8 cellular contexts compared by ENCODE assay signal in the genomic region with DNA sequence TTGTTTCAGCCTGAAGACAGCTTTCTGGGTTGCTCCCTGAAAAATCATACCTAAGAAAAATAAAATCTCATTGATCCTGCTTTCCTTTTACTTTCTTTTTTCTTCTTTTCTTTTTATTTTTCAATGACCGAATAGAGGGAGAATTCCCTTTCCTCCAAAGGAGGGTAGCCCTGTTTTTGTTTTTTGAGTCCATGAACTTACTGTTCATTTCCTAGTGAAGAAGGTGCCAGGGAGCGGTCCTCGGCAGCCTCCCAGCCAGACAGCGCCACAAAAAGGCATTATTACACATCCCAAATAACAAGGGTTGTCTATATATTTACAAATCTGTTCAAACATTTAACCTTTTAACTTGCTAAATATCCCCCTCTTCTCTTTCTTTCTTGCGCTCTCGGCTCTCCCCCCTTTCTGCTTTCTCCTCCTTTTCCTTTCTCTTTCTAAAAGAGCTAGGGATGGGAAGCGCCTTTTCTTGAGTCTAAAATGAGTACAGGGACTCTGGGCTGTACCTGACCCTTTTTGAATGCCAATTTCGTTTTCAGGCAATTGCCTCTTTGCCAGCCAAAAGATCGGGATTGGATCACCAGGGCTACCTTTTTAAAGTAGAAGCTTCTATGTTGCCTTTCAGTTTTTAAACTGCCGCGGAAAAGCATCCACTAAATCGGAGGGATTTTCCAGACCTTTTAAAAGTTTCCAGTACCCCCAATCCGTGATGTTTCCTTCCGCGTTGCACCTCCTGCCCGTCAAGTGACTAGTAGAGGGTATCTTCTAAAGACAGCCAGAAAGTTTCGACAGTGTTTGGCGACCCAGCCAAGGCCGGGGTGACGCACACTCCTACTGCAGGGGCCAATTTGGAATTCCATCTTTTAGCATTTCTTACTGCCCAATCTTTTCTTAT.
DNase-seq lines count a peak whose midpoint lies in the region; ATAC-seq and TF ChIP-seq lines count a peak whose summit lies in the region.

No MANE protein-coding gene starts in this region.

- intact Hi-C loops in adrenal gland (cut with DNase I), result loop anchor here in 1 of 2 donors (5.0 kb wide), 1 partner anchor 534 kb away; no protein-coding TSS in a partner anchor

- TF ChIP-seq POLR2A in adrenal gland (IDR thresholded peaks at IDR 0.05), result peak in 1 of 2 donors; percentile 46

- POLR2A ChIA-PET in RWPE1 (lab: Yijun Ruan, JAX; ENCODE audit: low non-redundant PET), result no interaction called here

- TF ChIP-seq CTCF in adrenal gland (IDR thresholded peaks at IDR 0.05), result no peak
- no peak for TF ChIP-seq CTCF in hepatocyte (IDR thresholded peaks at IDR 0.05; ENCODE audit: poor library complexity)
- no peak for TF ChIP-seq CTCF in RWPE1 (conservative IDR thresholded peaks at IDR 0.05; ENCODE audit: low read depth)

- no peaks in the 10 kb centered on the region for H3K79me2 ChIP-seq in hepatocyte

- H3K4me3 ChIP-seq in GM08714 (ENCODE audit: low read length) (peak overlapping the region; percentile 49; the same call in 1 of the 2 replicates), adrenal gland (peak overlapping the region; percentile 19 to 61 (median 32)), hepatocyte (no peak overlapping the region), skeletal muscle cell (ENCODE audit: low read depth, low read length) (peak overlapping the region; percentile 40)

- H3K9me2 ChIP-seq in hepatocyte (replicated peaks; ENCODE audit: insufficient read depth), result no peaks in the 10 kb centered on the region

- no peak overlapping the region for H2AFZ ChIP-seq in hepatocyte

- H3K27me3 ChIP-seq in adrenal gland (no peaks in the 10 kb centered on the region), hepatocyte (peaks cover 73% of the 10 kb centered on the region)

- DNase-seq in adrenal gland (peak; percentile 25 to 62 (median 54)), hepatocyte (ENCODE audit: low spot score) (no peak), skeletal muscle cell (ENCODE audit: low read depth) (no peak), NOMO-1 treated with dmso at 0.1 percent for 144 hours (lab: John Stamatoyannopoulos, UW; ENCODE audit: unreplicated experiment) (no peak), RWPE1 (ENCODE audit: low spot score) (no peak), NCI-H146 (lab: John Stamatoyannopoulos, UW) (no peak)

- H3K36me3 ChIP-seq in adrenal gland (replicated peaks in 1 of 2) (no peaks in the 10 kb centered on the region), hepatocyte (replicated peaks; ENCODE audit: insufficient read depth, low read depth) (no peaks in the 10 kb centered on the region)

- peak overlapping the region; percentile 76 for H3K4me2 ChIP-seq in hepatocyte

- H3K4me1 ChIP-seq in adrenal gland (replicated peaks in 1 of 2) (peaks cover 0 to 16% of the 10 kb centered on the region in 2 donors), hepatocyte (ENCODE audit: insufficient read depth) (peaks cover 20% of the 10 kb centered on the region)

- ATAC-seq in HG02678 (IDR thresholded peaks at IDR 0.05; ENCODE audit: unreplicated experiment), result no peak

- no peaks in the 10 kb centered on the region for H4K20me1 ChIP-seq in hepatocyte (ENCODE audit: insufficient read depth, poor library complexity, severe bottlenecking)

- H3K27ac ChIP-seq in adrenal gland, result peak overlapping the region in 3 of 5 donors; percentile 48 to 60 (median 53)
- H3K27ac ChIP-seq in hepatocyte, result no peak overlapping the region
- no peak overlapping the region for H3K27ac ChIP-seq in RWPE1

- CTCF ChIA-PET in RWPE1 (lab: Yijun Ruan, JAX), result interaction anchor here (0.6 to 0.8 kb wide), 2 partner anchors 196 to 548 kb away, joined by 4 read pairs; no protein-coding TSS in a partner anchor

- H3K9me3 ChIP-seq in adrenal gland (replicated peaks in 1 of 3) (no peaks in the 10 kb centered on the region), hepatocyte (ENCODE audit: low read depth) (no peaks in the 10 kb centered on the region)

- WGBS in adrenal gland, 4 donors, result 10 to 35% (median 22%) methylated on average over 20 of the region's 20 CpGs
- 6% methylated on average over 20 of the region's 20 CpGs for WGBS in hepatocyte (ENCODE audit: low lambda C conversion rate, missing lambda C conversion rate)

Comparison
In these comparisons a context has a peak if more than half of its experiments do, and no peak if none do; other contexts are left out.
1. DNase-seq: peak in adrenal gland (7 of 7); none in hepatocyte (single experiment), skeletal muscle cell (single experiment), NOMO-1 treated with dmso at 0.1 percent for 144 hours (single experiment), RWPE1 (single experiment) and NCI-H146 (single experiment).
2. H3K27ac ChIP-seq: peak in adrenal gland (3 of 5); none in hepatocyte (single experiment) and RWPE1 (single experiment).